In genomic region chr9:111276723-111277122, GRCh38 we compare ENCODE assay signal across 23 cellular contexts. TPM values are rescaled to one million over a fixed set of nuclear protein-coding genes. Genes with fewer than 3 reads are reported as not detected.
DNase-seq lines count a peak whose midpoint lies in the region; ATAC-seq, FAIRE-seq and TF ChIP-seq lines count a peak whose summit lies in the region.
"Had no signal": no experiment of that assay in that cellular context is flagged by ENCODE, and none has a peak within 500 bp of the region (broad histone marks: within the 10 kb centered on the region; RNA-seq: fewer than 3 reads in every experiment).

No MANE protein-coding gene starts in this region.

- H3K4me1 ChIP-seq in OCI-LY3 (ENCODE audit: low read length) (peaks cover 7% of the 10 kb centered on the region; the same call in 1 of the 2 replicates), HepG2 (ENCODE audit: insufficient read depth, low read length) (no peaks in the 10 kb centered on the region)
- H3K4me1 ChIP-seq in CD4-positive, alpha-beta memory T cell (ENCODE audit: insufficient read depth, low read length) = no peaks in the 10 kb centered on the region

- no peaks in the 10 kb centered on the region for H3K9me3 Mint-ChIP-seq in dendritic cell treated with granulocyte-macrophage colony-stimulating factor and Interleukin-4, amounts not matched to agents 40 ng/mL and 50 ng/mL, for 4 days
- H3K9me3 Mint-ChIP-seq in CD4-positive, alpha-beta memory T cell = peaks cover 0 to 5% (median 0%) of the 10 kb centered on the region in 8 donors

- BruUV-seq in HepG2 (replicated peaks; lab: Mats Ljungman, UMichigan) = no TSS peak

- no peaks in the 10 kb centered on the region for H4K20me1 ChIP-seq in OCI-LY3 (ENCODE audit: insufficient read depth, low read length)
- H4K20me1 ChIP-seq in HepG2 (ENCODE audit: insufficient read depth, low read length) = no peaks in the 10 kb centered on the region

- H3K36me3 ChIP-seq in OCI-LY3 (replicated peaks; ENCODE audit: low read depth, low read length) = no peaks in the 10 kb centered on the region
- H3K36me3 ChIP-seq in CD4-positive, alpha-beta memory T cell (ENCODE audit: insufficient read depth, low read length) = no peaks in the 10 kb centered on the region
- H3K36me3 ChIP-seq in HepG2 (replicated peaks in 1 of 2; ENCODE audit: control insufficient read depth in 1 of 2, insufficient read depth in 2 of 2, low read length in 2 of 2) = no peaks in the 10 kb centered on the region

- TF ChIP-seq EP300 in HepG2 (IDR thresholded peaks at IDR 0.05; ENCODE audit: low read depth in 2 of 2, low read length in 2 of 2) (no peak), HepG2 (CRISPR knock-in tag; IDR thresholded peaks at IDR 0.05; ENCODE audit: borderline replicate concordance) (no peak)

- peaks cover 3% of the 10 kb centered on the region for H3K27me3 Mint-ChIP-seq in dendritic cell treated with granulocyte-macrophage colony-stimulating factor and Interleukin-4, amounts not matched to agents 40 ng/mL and 50 ng/mL, for 4 days
- H3K27me3 Mint-ChIP-seq in CD4-positive, alpha-beta memory T cell = peaks cover 12 to 13% of the 10 kb centered on the region in 2 donors

- H3K9me3 ChIP-seq in OCI-LY3 (ENCODE audit: insufficient read depth, low read length) (no peaks in the 10 kb centered on the region), HepG2 (ENCODE audit: low read length) (no peaks in the 10 kb centered on the region)
- no peaks in the 10 kb centered on the region for H3K9me3 ChIP-seq in CD4-positive, alpha-beta memory T cell (ENCODE audit: control insufficient read depth in 1 of 2, low read length in 2 of 2)

- CTCF ChIA-PET in CD4-positive, alpha-beta memory T cell (lab: Charles Lee; ENCODE audit: partially characterized antibody) = no interaction called here
- CTCF ChIA-PET in HepG2 (lab: Yijun Ruan, JAX; ENCODE audit: low intra/inter-chr PET ratio, low total read pairs) = no interaction called here

- H3K4me2 ChIP-seq in OCI-LY3 (ENCODE audit: low read length) (peak overlapping the region; percentile 67), HepG2 (ENCODE audit: low read depth, low read length) (no peak overlapping the region)
- H3K4me2 ChIP-seq: PC-9 had no signal

- H3K36me3 Mint-ChIP-seq in dendritic cell treated with granulocyte-macrophage colony-stimulating factor and Interleukin-4, amounts not matched to agents 40 ng/mL and 50 ng/mL, for 4 days (ENCODE audit: low read depth) = peaks cover 43% of the 10 kb centered on the region
- no peaks in the 10 kb centered on the region for H3K36me3 Mint-ChIP-seq in CD4-positive, alpha-beta memory T cell
- H3K36me3 Mint-ChIP-seq: T-cell had no signal

- H3K27ac Mint-ChIP-seq in dendritic cell treated with granulocyte-macrophage colony-stimulating factor and Interleukin-4, amounts not matched to agents 40 ng/mL and 50 ng/mL, for 4 days = peak overlapping the region; percentile 92
- H3K27ac Mint-ChIP-seq in CD4-positive, alpha-beta memory T cell = no peak overlapping the region
- H3K27ac Mint-ChIP-seq: T-cell had no signal

- TF ChIP-seq CTCF in OCI-LY3 (IDR thresholded peaks at IDR 0.05; ENCODE audit: low read depth, low read length) (no peak), HepG2 (CRISPR knock-in tag; IDR thresholded peaks at IDR 0.05) (no peak)

- peaks cover 53% of the 10 kb centered on the region for H3K4me1 Mint-ChIP-seq in dendritic cell treated with granulocyte-macrophage colony-stimulating factor and Interleukin-4, amounts not matched to agents 40 ng/mL and 50 ng/mL, for 4 days (ENCODE audit: low read depth)
- H3K4me1 Mint-ChIP-seq in CD4-positive, alpha-beta memory T cell = no peaks in the 10 kb centered on the region
- H3K4me1 Mint-ChIP-seq: T-cell had no signal

- H3K4me3 Mint-ChIP-seq in dendritic cell treated with granulocyte-macrophage colony-stimulating factor and Interleukin-4, amounts not matched to agents 40 ng/mL and 50 ng/mL, for 4 days = peak overlapping the region; percentile 71
- H3K4me3 Mint-ChIP-seq in CD4-positive, alpha-beta memory T cell = no peak overlapping the region
- H3K4me3 Mint-ChIP-seq: T-cell had no signal

- no peak for TF ChIP-seq RAD21 in HepG2 (CRISPR knock-in tag; IDR thresholded peaks at IDR 0.05)

- in situ Hi-C loops in HepG2 (cut with HindIII; ENCODE audit: extremely low pct_ligation_motif_present, low pct_unique_long_range_greater_than_20kb) = loop anchor here (25.0 kb wide), 2 partner anchors 389 to 639 kb away; no protein-coding TSS in a partner anchor

- TF ChIP-seq POLR2A in HepG2 (IDR thresholded peaks at IDR 0.05; ENCODE audit: insufficient read depth in 1 of 2, low read depth in 2 of 2, low read length in 2 of 2) = no peak

- peak; percentile 59 for FAIRE-seq in GM18507 (lab: Jason Lieb, UNC)
- no peak for FAIRE-seq in HepG2 (lab: Jason Lieb, UNC)
- FAIRE-seq: G401.6, GM12892 had no signal

- no peaks in the 10 kb centered on the region for H3K79me2 ChIP-seq in OCI-LY3 (ENCODE audit: low read length)
- H3K79me2 ChIP-seq in HepG2 (ENCODE audit: insufficient read depth, low read length) = no peaks in the 10 kb centered on the region

- H3K27me3 ChIP-seq in OCI-LY3 (ENCODE audit: low read depth, low read length) (no peaks in the 10 kb centered on the region), HepG2 (ENCODE audit: control insufficient read depth in 1 of 2, insufficient read depth in 2 of 2, low read length in 2 of 2) (peaks cover 0 to 1% of the 10 kb centered on the region in 2 experiments; a peak in 1 of 5 replicates)
- H3K27me3 ChIP-seq in CD4-positive, alpha-beta memory T cell (ENCODE audit: insufficient read depth, low read length) = no peaks in the 10 kb centered on the region

- intact Hi-C loops in dendritic cell treated with granulocyte-macrophage colony-stimulating factor and Interleukin-4, amounts not matched to agents 40 ng/mL and 50 ng/mL, for 4 days (cut with micrococcal nuclease) = loop anchor here (5.0 kb wide), 1 partner anchor 199 kb away; no protein-coding TSS in a partner anchor
- intact Hi-C loops in CD4-positive, alpha-beta memory T cell (cut with micrococcal nuclease) = no loop called here
- intact Hi-C loops in HepG2 (cut with micrococcal nuclease; ENCODE audit: unreplicated experiment) = no loop called here

- POLR2A ChIA-PET in CD4-positive, alpha-beta memory T cell (lab: Charles Lee; ENCODE audit: partially characterized antibody) = no interaction called here
- POLR2A ChIA-PET in HepG2 (lab: Yijun Ruan, JAX) = no interaction called here

- H3K4me3 ChIP-seq in OCI-LY3 (ENCODE audit: low read length) (peak overlapping the region; percentile 63), HepG2 (replicated peaks in 1 of 3; ENCODE audit: insufficient read depth in 1 of 3, low read depth in 2 of 3, low read length in 3 of 3) (no peak overlapping the region)
- no peak overlapping the region for H3K4me3 ChIP-seq in CD4-positive, alpha-beta memory T cell (ENCODE audit: low read length in 2 of 2)
- H3K4me3 ChIP-seq: PC-9, SK-N-MC had no signal

- DNase-seq in GM18507 (ENCODE audit: extremely low spot score, insufficient read length, low read depth) (no peak), superior temporal gyrus (ENCODE audit: extremely low spot score) (peak; percentile 28), cerebellar nuclear complex (lab: John Stamatoyannopoulos, UW) (no peak), NCI-H2107 treated with DMSO at 0.1 percent for 48 hours (lab: John Stamatoyannopoulos, UW; ENCODE audit: unreplicated experiment) (no peak), HepG2 (ENCODE audit: low spot score) (no peak)
- DNase-seq in CD4-positive, alpha-beta memory T cell = no peak
- DNase-seq: DND-41; GOT3; KG1; NCI-H1105; NCI-H1694 treated with DMSO at 0.1 percent for 48 hours; NCI-H2107; NCI-H526 treated with DMSO at 0.1 percent for 48 hours; NK-92 treated with Interleukin-12 subunit alpha and Interleukin-12 subunit beta, amount 100 ng/mL, for 24 hours; PC-9; T-cell had no signal

- H3K27ac ChIP-seq in OCI-LY3 (ENCODE audit: low read length) = no peak overlapping the region
- H3K27ac ChIP-seq in CD4-positive, alpha-beta memory T cell (ENCODE audit: low read depth, low read length) = no peak overlapping the region
- H3K27ac ChIP-seq in HepG2 (ENCODE audit: extremely low read length, insufficient read depth, low read length) = no peak overlapping the region
- H3K27ac ChIP-seq: PC-9, SK-N-MC had no signal

- H3K9ac ChIP-seq in OCI-LY3 (ENCODE audit: low read length) (no peak overlapping the region), HepG2 (ENCODE audit: insufficient read depth, low read depth, low read length) (no peak overlapping the region)

- H2AFZ ChIP-seq in OCI-LY3 (ENCODE audit: low read depth, low read length) (peak overlapping the region; percentile 63), HepG2 (ENCODE audit: low read length) (no peak overlapping the region)
- H2AFZ ChIP-seq: PC-9 had no signal

- 44% methylated on average over 3 of the region's 3 CpGs for WGBS in HepG2 (ENCODE audit: low lambda C conversion rate)

- ATAC-seq in HepG2 = no peak
- ATAC-seq: Right ventricle myocardium inferior, T-cell had no signal

TF ChIP-seq in HepG2, 621 proteins besides CTCF, POLR2A, EP300 and RAD21 (continues in another document):
- no peak for TF ChIP-seq AGO1 (IDR thresholded peaks at IDR 0.05; ENCODE audit: low read depth, low read length, poor library complexity, severe bottlenecking)

RNA-seq across cellular contexts. Expression of gene OR2K2, which starts 53.3 kb away (rescaled TPM):
- not detected for total RNA-seq in CD4-positive, alpha-beta memory T cell
- polyA plus RNA-seq in CD4-positive, alpha-beta memory T cell = not detected
- total RNA-seq in HepG2 (2016; rRNA removed; fragmentation: Illumina TruSeq; extraction: Trizol) = not detected in 2 replicates
- not detected in 2 replicates for total RNA-seq in HepG2 (2016; cell fraction: cytosol; rRNA removed; fragmentation: Illumina TruSeq; extraction: Trizol; ENCODE audit: low read depth)
- not detected in 2 replicates for total RNA-seq in HepG2 (2016; cell fraction: insoluble cytoplasmic fraction; rRNA removed; fragmentation: Illumina TruSeq; extraction: Trizol)
- not detected in 2 replicates for total RNA-seq in HepG2 (2016; cell fraction: membrane; rRNA removed; fragmentation: Illumina TruSeq; extraction: Trizol)
- total RNA-seq in HepG2 (2016; cell fraction: nucleus; rRNA removed; fragmentation: Illumina TruSeq; extraction: Trizol) = not detected in 2 replicates
- polyA plus RNA-seq in HepG2 (2011; rRNA removed) = not detected in 2 replicates
- not detected in 2 replicates for polyA plus RNA-seq in HepG2 (2011; cell fraction: cytosol; rRNA removed)
- polyA plus RNA-seq in HepG2 (2011; cell fraction: nucleus; rRNA removed) = not detected in 2 replicates
- polyA plus RNA-seq in HepG2 (2012) = not detected in 2 replicates
- polyA plus RNA-seq in HepG2 (2016; cell fraction: cytosol; fragmentation: Illumina TruSeq; extraction: Trizol; ENCODE audit: low read depth) = not detected in 2 replicates
- not detected in 2 replicates for polyA plus RNA-seq in HepG2 (2016; cell fraction: insoluble cytoplasmic fraction; fragmentation: Illumina TruSeq; extraction: Trizol; ENCODE audit: low read depth)
- polyA plus RNA-seq in HepG2 (2016; cell fraction: membrane; fragmentation: Illumina TruSeq; extraction: Trizol; ENCODE audit: low read depth) = not detected in 2 replicates
- polyA plus RNA-seq in HepG2 (2016; cell fraction: nucleus; fragmentation: Illumina TruSeq; extraction: Trizol; ENCODE audit: insufficient read depth, low read depth) = not detected in 2 replicates
- polyA minus RNA-seq in HepG2 (2011; rRNA and poly(A)+ RNA removed; ENCODE audit: low replicate concordance) = 0.14 TPM in 1 of 2 replicates, not detected in the other
- polyA minus RNA-seq in HepG2 (2011; cell fraction: cytosol; rRNA and poly(A)+ RNA removed) = not detected in 2 replicates
- polyA minus RNA-seq in HepG2 (2011; cell fraction: nucleus; rRNA and poly(A)+ RNA removed) = not detected in 2 replicates
- total RNA-seq: MCF 10A, PC-9, Right ventricle myocardium inferior, T-cell had no signal
